In genomic region chr9:123423036-123423640, GRCh38 we compare ENCODE assay signal across 20 cellular contexts.
"Had no signal": no experiment of that assay in that cellular context is flagged by ENCODE, and none has a peak within 500 bp of the region (broad histone marks: within the 10 kb centered on the region; RNA-seq: fewer than 3 reads in every experiment).

No MANE protein-coding gene starts in this region.

- H3K4me1 ChIP-seq: adrenal gland, pancreas, tibial artery had no signal

- DNase-seq: activated CD4-positive, alpha-beta T cell treated with anti-CD3 and anti-CD28 coated beads, Interleukin-2, amount 10 ng/mL, durations not matched to agents 24 days and 14 days; activated CD8-positive, alpha-beta T cell treated with anti-CD3 and anti-CD28 coated beads for 36 hours; activated naive CD4-positive, alpha-beta T cell treated with anti-CD3 and anti-CD28 coated beads for 36 hours; activated T-cell treated with anti-CD3 and anti-CD28 coated beads, Interleukin-2, amount 50 U/mL, for 4 hours; adrenal gland; effector memory CD8-positive, alpha-beta T cell; foreskin fibroblast; hippocampal formation; left ventricle myocardium superior; naive thymus-derived CD4-positive, alpha-beta T cell; stimulated activated CD4-positive, alpha-beta T cell treated with anti-CD3 and anti-CD28 coated beads, Interleukin-2, amount 100 ng/mL, for 24 hours; stimulated activated naive CD8-positive, alpha-beta T cell treated with anti-CD3 and anti-CD28 coated beads, Interleukin-15, Interleukin-2, amounts not matched to agents 100 U/mL and 50 U/mL, for 24 hours; substantia nigra; T-helper 1 cell; T-helper 9 cell had no signal

- H3K27me3 Mint-ChIP-seq: activated CD4-positive, alpha-beta T cell treated with anti-CD3 and anti-CD28 coated beads, Interleukin-2, amount 10 ng/mL, durations not matched to agents 24 days and 14 days; activated CD8-positive, alpha-beta T cell treated with anti-CD3 and anti-CD28 coated beads for 36 hours; effector memory CD8-positive, alpha-beta T cell; memory B cell; naive thymus-derived CD4-positive, alpha-beta T cell had no signal

- H3K27ac ChIP-seq: adrenal gland, epithelial cell of prostate, neutrophil, pancreas, tibial artery had no signal

- ATAC-seq: activated CD8-positive, alpha-beta T cell treated with anti-CD3 and anti-CD28 coated beads for 36 hours; activated T-cell treated with anti-CD3 and anti-CD28 coated beads, Interleukin-2, amount 50 U/mL, for 4 hours; effector memory CD8-positive, alpha-beta T cell; naive thymus-derived CD4-positive, alpha-beta T cell; pancreas; stimulated activated naive CD8-positive, alpha-beta T cell treated with anti-CD3 and anti-CD28 coated beads, Interleukin-15, Interleukin-2, amounts not matched to agents 100 U/mL and 50 U/mL, for 24 hours had no signal

- H3K4me3 ChIP-seq: adrenal gland, pancreas, tibial artery had no signal

- H3K9me3 Mint-ChIP-seq: activated CD4-positive, alpha-beta T cell treated with anti-CD3 and anti-CD28 coated beads, Interleukin-2, amount 10 ng/mL, durations not matched to agents 24 days and 14 days; activated CD8-positive, alpha-beta T cell treated with anti-CD3 and anti-CD28 coated beads for 36 hours; activated naive CD4-positive, alpha-beta T cell treated with anti-CD3 and anti-CD28 coated beads for 36 hours; activated T-cell treated with anti-CD3 and anti-CD28 coated beads, Interleukin-2, amount 50 U/mL, for 4 hours; effector memory CD8-positive, alpha-beta T cell; memory B cell; naive thymus-derived CD4-positive, alpha-beta T cell had no signal

- H3K4me1 Mint-ChIP-seq: activated CD4-positive, alpha-beta T cell treated with anti-CD3 and anti-CD28 coated beads, Interleukin-2, amount 10 ng/mL, durations not matched to agents 24 days and 14 days had no signal

- H3K27me3 ChIP-seq: adrenal gland, neutrophil, pancreas, tibial artery had no signal

- H3K27ac Mint-ChIP-seq: activated CD4-positive, alpha-beta T cell treated with anti-CD3 and anti-CD28 coated beads, Interleukin-2, amount 10 ng/mL, durations not matched to agents 24 days and 14 days; activated CD8-positive, alpha-beta T cell treated with anti-CD3 and anti-CD28 coated beads for 36 hours; activated naive CD4-positive, alpha-beta T cell treated with anti-CD3 and anti-CD28 coated beads for 36 hours; effector memory CD8-positive, alpha-beta T cell; memory B cell had no signal

- H3K36me3 ChIP-seq: pancreas had no signal

- H3K4me3 Mint-ChIP-seq: activated CD4-positive, alpha-beta T cell treated with anti-CD3 and anti-CD28 coated beads, Interleukin-2, amount 10 ng/mL, durations not matched to agents 24 days and 14 days; activated CD8-positive, alpha-beta T cell treated with anti-CD3 and anti-CD28 coated beads for 36 hours; activated naive CD4-positive, alpha-beta T cell treated with anti-CD3 and anti-CD28 coated beads for 36 hours; activated T-cell treated with anti-CD3 and anti-CD28 coated beads, Interleukin-2, amount 50 U/mL, for 4 hours; effector memory CD8-positive, alpha-beta T cell; memory B cell; naive thymus-derived CD4-positive, alpha-beta T cell had no signal
